In genomic region chrX:49291615-49292337, GRCh38 we compare ENCODE assay signal across 9 cellular contexts. TPM values are rescaled to one million over a fixed set of nuclear protein-coding genes. Genes with fewer than 3 reads are reported as not detected.
A peak's percentile ranks its signal among the peaks of the same experiment; 100 is the strongest.
DNase-seq lines count a peak whose midpoint lies in the region; ATAC-seq and TF ChIP-seq lines count a peak whose summit lies in the region.
"Had no signal": no experiment of that assay in that cellular context is flagged by ENCODE, and none has a peak within 500 bp of the region (broad histone marks: within the 10 kb centered on the region; RNA-seq: fewer than 3 reads in every experiment).

No MANE protein-coding gene starts in this region.

- in situ Hi-C loops in ACHN (cut with HindIII; ENCODE audit: low pct_ligation_motif_present, low pct_unique_long_range_greater_than_20kb, low sequenced_read_pairs), result no loop called here

- WGBS in right lobe of liver (ENCODE audit: insufficient coverage, low coverage, low lambda C conversion rate, missing lambda C conversion rate), result 28% methylated on average over 9 of the region's 11 CpGs

- no peaks in the 10 kb centered on the region for H3K36me3 ChIP-seq in right lobe of liver

- H3K27ac ChIP-seq in right lobe of liver, result no peak overlapping the region
- H3K27ac ChIP-seq: skin epidermis had no signal

- peak; percentile 46 for DNase-seq in ACHN
- DNase-seq in MV-4-11 (lab: John Stamatoyannopoulos, UW), result peak; percentile 48
- DNase-seq in activated CD4-positive, CD25-positive, alpha-beta regulatory T cell (lab: John Stamatoyannopoulos, UW), result peak; percentile 29 to 59 (median 42)
- peak; percentile 54 for DNase-seq in cerebellar cortex (ENCODE audit: low spot score)
- peak; percentile 47 to 61 (median 50) for DNase-seq in right lobe of liver
- peak; percentile 33 to 37 for DNase-seq in stimulated activated CD8-positive, alpha-beta memory T cell treated with anti-CD3 and anti-CD28 coated beads, Interleukin-2, amount 100 ng/mL, for 1 hour (ENCODE audit: low read depth in 2 of 2)

- H3K9me3 ChIP-seq in right lobe of liver, result no peaks in the 10 kb centered on the region

- H3K4me3 ChIP-seq in right lobe of liver, result no peak overlapping the region
- H3K4me3 ChIP-seq: skin epidermis had no signal

- TF ChIP-seq POLR2A in right lobe of liver (IDR thresholded peaks at IDR 0.05), result no peak

- no peaks in the 10 kb centered on the region for H3K27me3 ChIP-seq in right lobe of liver

- TF ChIP-seq CTCF in right lobe of liver (IDR thresholded peaks at IDR 0.05), result peak; percentile 56 to 68 (median 64)

- intact Hi-C loops in right lobe of liver (cut with DNase I), result no loop called here

- ATAC-seq in GM18502 (IDR thresholded peaks at IDR 0.05; ENCODE audit: poor library complexity, unreplicated experiment), result peak; percentile 85
- ATAC-seq in right lobe of liver, result peak; percentile 64 to 82 (median 78)
- no peak for ATAC-seq in HG03442 (IDR thresholded peaks at IDR 0.05; ENCODE audit: unreplicated experiment)

- H3K4me1 ChIP-seq in right lobe of liver, result no peaks in the 10 kb centered on the region

RNA-seq across cellular contexts. Expression of gene GAGE10, which starts 11.7 kb away (rescaled TPM):
- not detected for total RNA-seq in right lobe of liver

RNA-seq across cellular contexts. Expression of gene PPP1R3F, which starts 22.2 kb away (rescaled TPM):
- 1 to 10 TPM; 1.6 to 4.0 (median 2.2) TPM for total RNA-seq in right lobe of liver

RNA-seq across cellular contexts. Expression of gene FOXP3, which starts 27.3 kb away (rescaled TPM):
- 1 to 10 TPM in 1 of 6 experiments, under 1 TPM in 5; 0.18 to 1.2 (median 0.32) TPM for total RNA-seq in right lobe of liver

RNA-seq across cellular contexts. Expression of gene GAGE12J, which starts 30.1 kb away (rescaled TPM):
- total RNA-seq in right lobe of liver, result not detected

RNA-seq across cellular contexts. Expression of gene GAGE13, which starts 39.6 kb away (rescaled TPM):
- total RNA-seq in right lobe of liver, result not detected
